In the genomic region with DNA sequence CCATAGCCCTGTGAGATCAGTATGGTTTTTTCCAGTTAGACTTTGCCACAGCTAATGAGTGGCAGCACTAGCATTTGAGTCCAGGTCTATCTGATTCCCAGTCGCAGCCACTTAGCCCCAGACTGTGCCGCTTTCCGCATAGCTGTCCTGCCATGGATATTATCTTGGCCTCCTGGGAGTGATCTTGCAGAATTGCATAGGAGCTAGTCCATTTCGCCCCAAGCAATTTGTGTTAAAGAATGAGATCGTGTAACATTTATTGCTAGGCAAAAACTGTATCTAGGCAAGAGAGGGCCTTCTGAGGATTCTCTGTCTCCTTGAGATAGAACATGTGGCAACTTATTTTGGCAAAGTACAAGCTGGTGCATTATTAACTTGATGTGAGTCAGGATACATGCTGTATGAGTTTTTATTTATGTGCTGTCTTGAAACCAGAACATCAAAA, we compare ENCODE assay signal across 22 cellular contexts.
DNase-seq lines count a peak whose midpoint lies in the region; ATAC-seq and TF ChIP-seq lines count a peak whose summit lies in the region.
"Had no signal": no experiment of that assay in that cellular context is flagged by ENCODE, and none has a peak within 500 bp of the region (broad histone marks: within the 10 kb centered on the region; RNA-seq: fewer than 3 reads in every experiment).

No MANE protein-coding gene starts in this region.

- H3K23ac ChIP-seq in neuronal stem cell (ENCODE audit: low read depth, low read length, poor library complexity) = no peak overlapping the region

- H2BK5ac ChIP-seq in neuronal stem cell (ENCODE audit: low read length) = no peak overlapping the region

- no peak for DNase-seq in HCT116 (ENCODE audit: low read depth, low spot score)
- DNase-seq in RPMI7951 (ENCODE audit: low read depth) = peak; percentile 84
- DNase-seq in epithelial cell of proximal tubule (ENCODE audit: low read depth) = peak; percentile 41
- DNase-seq in mesothelial cell of epicardium (ENCODE audit: low spot score in 2 of 2, unreplicated experiment in 2 of 2) = no peak
- DNase-seq in brain microvascular endothelial cell = no peak
- DNase-seq in neuronal stem cell (ENCODE audit: low spot score) = no peak
- no peak for DNase-seq in T-helper 2 cell treated with Interferon-gamma antibody and Interleukin-4, amounts not matched to agents 5 μg/mL and 100 μg/mL, for 36 hours (ENCODE audit: low spot score)
- DNase-seq in G401 (ENCODE audit: low spot score) = no peak
- DNase-seq: activated CD8-positive, alpha-beta memory T cell treated with anti-CD3 and anti-CD28 coated beads for 24 hours; activated naive CD4-positive, alpha-beta T cell treated with Interleukin-2 at 50 U/mL for 16 hours; activated T-cell treated with anti-CD3 and anti-CD28 coated beads, Interleukin-2, amount 50 U/mL, for 24 hours; anterior cingulate cortex; CD8-positive, alpha-beta T cell; DMS53; erythroblast; KG1; NCI-H1436 treated with DMSO at 0.1 percent for 48 hours; NCI-H526 treated with DMSO at 0.1 percent for 48 hours; stimulated activated CD4-positive, alpha-beta T cell treated with anti-CD3 and anti-CD28 coated beads, Interleukin-4, amount 100 ng/mL, for 1 hour; stimulated activated naive CD8-positive, alpha-beta T cell treated with anti-CD3 and anti-CD28 coated beads, Interleukin-15, Interleukin-2, amounts not matched to agents 100 U/mL and 50 U/mL, for 24 hours; T-cell had no signal

- POLR2A ChIA-PET in HCT116 (lab: Charles Lee) = interaction anchor here (1.0 to 1.3 kb wide), 4 partner anchors 17 to 125 kb away, joined by 3 to 5 read pairs (median 3); no protein-coding TSS in a partner anchor

- TF ChIP-seq POLR2A in HCT116 (IDR thresholded peaks at IDR 0.05; ENCODE audit: borderline replicate concordance, extremely low read depth, insufficient read depth, insufficient read length) = no peak

- no peak overlapping the region for H4K8ac ChIP-seq in neuronal stem cell (ENCODE audit: low read depth, low read length)

- H3K36me3 ChIP-seq in HCT116 (ENCODE audit: control insufficient read depth in 1 of 2, insufficient read depth in 2 of 2, low read length in 2 of 2) = peaks cover 0 to 27% of the 10 kb centered on the region in 2 experiments; a peak in 2 of 4 replicates
- H3K36me3 ChIP-seq in brain microvascular endothelial cell (replicated peaks) = no peaks in the 10 kb centered on the region
- H3K36me3 ChIP-seq in neuronal stem cell (replicated peaks in 1 of 2; ENCODE audit: control insufficient read depth in 2 of 2, insufficient read depth in 2 of 2, low read length in 2 of 2) = no peaks in the 10 kb centered on the region
- H3K36me3 ChIP-seq: HAP-1 had no signal

- H3K4me3 ChIP-seq in HCT116 (replicated peaks in 1 of 2; ENCODE audit: low read depth in 1 of 2, low read length in 2 of 2) = no peak overlapping the region
- no peak overlapping the region for H3K4me3 ChIP-seq in epithelial cell of proximal tubule (ENCODE audit: low read depth, low read length)
- no peak overlapping the region for H3K4me3 ChIP-seq in brain microvascular endothelial cell (ENCODE audit: low read depth, low read length)
- no peak overlapping the region for H3K4me3 ChIP-seq in neuronal stem cell (ENCODE audit: low read length in 2 of 2)
- H3K4me3 ChIP-seq: HAP-1 had no signal

- H3K4me2 ChIP-seq in HCT116 (ENCODE audit: low read length) (no peak overlapping the region), neuronal stem cell (ENCODE audit: insufficient read depth, low read length, poor library complexity, severe bottlenecking) (no peak overlapping the region)

- H3K9ac ChIP-seq in HCT116 (ENCODE audit: low read length) (no peak overlapping the region), neuronal stem cell (ENCODE audit: low read depth, low read length, poor library complexity) (no peak overlapping the region)

- no peak for TF ChIP-seq CTCF in HCT116 (IDR thresholded peaks at IDR 0.05 in 2 of 3, conservative IDR thresholded peaks at IDR 0.05 in 1 of 3; ENCODE audit: borderline replicate concordance in 1 of 3, insufficient read depth in 1 of 3, low read depth in 2 of 3, low read length in 2 of 3)
- no peak for TF ChIP-seq CTCF in epithelial cell of proximal tubule (conservative IDR thresholded peaks at IDR 0.05; ENCODE audit: low read depth, low read length)
- TF ChIP-seq CTCF in mesothelial cell of epicardium (IDR thresholded peaks at IDR 0.05; ENCODE audit: unreplicated experiment) = no peak
- no peak for TF ChIP-seq CTCF in brain microvascular endothelial cell (IDR thresholded peaks at IDR 0.05; ENCODE audit: low read depth, low read length, missing control alignments)

- no peak for ATAC-seq in HCT116
- ATAC-seq: CD8-positive, alpha-beta T cell; stimulated activated naive CD8-positive, alpha-beta T cell treated with anti-CD3 and anti-CD28 coated beads, Interleukin-15, Interleukin-2, amounts not matched to agents 100 U/mL and 50 U/mL, for 24 hours; T-cell had no signal

- WGBS in neuronal stem cell (ENCODE audit: extremely low coverage in 2 of 2, insufficient read length in 2 of 2, insufficient replicate concordance in 1 of 2), 2 donors = no CpG with 5 or more reads among the region's 5 CpGs

- no peak overlapping the region for H3K18ac ChIP-seq in neuronal stem cell (ENCODE audit: low read length)

- no peaks in the 10 kb centered on the region for H3K9me3 Mint-ChIP-seq in mesothelial cell of epicardium
- no peaks in the 10 kb centered on the region for H3K9me3 Mint-ChIP-seq in T-helper 2 cell treated with Interferon-gamma antibody and Interleukin-4, amounts not matched to agents 5 μg/mL and 100 μg/mL, for 36 hours
- H3K9me3 Mint-ChIP-seq: activated T-cell treated with anti-CD3 and anti-CD28 coated beads, Interleukin-2, amount 50 U/mL, for 24 hours; CD8-positive, alpha-beta T cell; T-cell had no signal

- H4K91ac ChIP-seq in neuronal stem cell (ENCODE audit: low read depth, low read length, poor library complexity) = no peak overlapping the region

- H3K36me3 Mint-ChIP-seq in mesothelial cell of epicardium = peaks cover 5% of the 10 kb centered on the region
- peaks cover 64% of the 10 kb centered on the region for H3K36me3 Mint-ChIP-seq in T-helper 2 cell treated with Interferon-gamma antibody and Interleukin-4, amounts not matched to agents 5 μg/mL and 100 μg/mL, for 36 hours (ENCODE audit: low read depth)

- RAD21 ChIA-PET in HCT116 (lab: Charles Lee; ENCODE audit: low non-redundant PET in 1 of 2, low total read pairs in 2 of 2, uncharacterized antibody in 2 of 2, unreplicated experiment in 2 of 2) = interaction anchor here in 1 of 2 experiments (1.2 kb wide), 1 partner anchor 9 kb away, joined by 3 read pairs; no protein-coding TSS in a partner anchor

- in situ Hi-C loops in brain microvascular endothelial cell (cut with HindIII; ENCODE audit: low pct_ligation_motif_present, low sequenced_read_pairs) (no loop called here), G401 (cut with HindIII; ENCODE audit: low sequenced_read_pairs) (no loop called here)

- H2AK5ac ChIP-seq in neuronal stem cell (ENCODE audit: low read depth, low read length) = no peak overlapping the region

- H3K4me1 Mint-ChIP-seq in mesothelial cell of epicardium = peaks cover 21% of the 10 kb centered on the region
- H3K4me1 Mint-ChIP-seq in T-helper 2 cell treated with Interferon-gamma antibody and Interleukin-4, amounts not matched to agents 5 μg/mL and 100 μg/mL, for 36 hours (ENCODE audit: low read depth) = no peaks in the 10 kb centered on the region
- H3K4me1 Mint-ChIP-seq: T-cell had no signal

- H3K4me3 Mint-ChIP-seq in mesothelial cell of epicardium = no peak overlapping the region
- no peak overlapping the region for H3K4me3 Mint-ChIP-seq in T-helper 2 cell treated with Interferon-gamma antibody and Interleukin-4, amounts not matched to agents 5 μg/mL and 100 μg/mL, for 36 hours
- H3K4me3 Mint-ChIP-seq: activated T-cell treated with anti-CD3 and anti-CD28 coated beads, Interleukin-2, amount 50 U/mL, for 24 hours; CD8-positive, alpha-beta T cell; T-cell had no signal

- H3K79me1 ChIP-seq in neuronal stem cell (ENCODE audit: low read depth, low read length) = no peaks in the 10 kb centered on the region

- H3K27ac ChIP-seq in HCT116 (ENCODE audit: low read depth, low read length) (peak overlapping the region; percentile 54), brain microvascular endothelial cell (no peak overlapping the region), neuronal stem cell (replicated peaks; ENCODE audit: low read length) (no peak overlapping the region)

- no peaks in the 10 kb centered on the region for H3K27me3 ChIP-seq in HCT116 (ENCODE audit: insufficient read depth, low read length)
- no peaks in the 10 kb centered on the region for H3K27me3 ChIP-seq in brain microvascular endothelial cell (replicated peaks)
- H3K27me3 ChIP-seq in neuronal stem cell (ENCODE audit: control insufficient read depth in 3 of 3, insufficient read depth in 3 of 3, low read depth in 1 of 3, low read length in 3 of 3) = no peaks in the 10 kb centered on the region

- H3K9me3 ChIP-seq in HCT116 (ENCODE audit: control insufficient read depth in 1 of 2, insufficient read depth in 1 of 2, low read depth in 1 of 2, low read length in 2 of 2) (no peaks in the 10 kb centered on the region), neuronal stem cell (replicated peaks in 1 of 2; ENCODE audit: control insufficient read depth in 2 of 2, insufficient read depth in 1 of 2, low read depth in 1 of 2, low read length in 2 of 2) (no peaks in the 10 kb centered on the region)
- H3K9me3 ChIP-seq: HAP-1 had no signal

- intact Hi-C loops in HCT116 (cut with micrococcal nuclease) = no loop called here

- no peak for TF ChIP-seq RAD21 in HCT116 (IDR thresholded peaks at IDR 0.05; ENCODE audit: low read depth)

- no peaks in the 10 kb centered on the region for H3K9me2 ChIP-seq in HCT116 (ENCODE audit: insufficient read depth)

- no peak overlapping the region for H2BK15ac ChIP-seq in neuronal stem cell (ENCODE audit: low read length)

- no peak overlapping the region for H2BK12ac ChIP-seq in neuronal stem cell (ENCODE audit: low read length)

- no peaks in the 10 kb centered on the region for H3K27me3 Mint-ChIP-seq in mesothelial cell of epicardium (ENCODE audit: low read depth)
- H3K27me3 Mint-ChIP-seq in T-helper 2 cell treated with Interferon-gamma antibody and Interleukin-4, amounts not matched to agents 5 μg/mL and 100 μg/mL, for 36 hours (ENCODE audit: low read depth) = no peaks in the 10 kb centered on the region
- H3K27me3 Mint-ChIP-seq: activated T-cell treated with anti-CD3 and anti-CD28 coated beads, Interleukin-2, amount 50 U/mL, for 24 hours; T-cell had no signal

- H2BK120ac ChIP-seq in neuronal stem cell (ENCODE audit: low read depth, low read length) = no peak overlapping the region

- CTCF ChIA-PET in HCT116 (lab: Charles Lee) = interaction anchor here (1.2 to 1.8 kb wide), 2 partner anchors 27 to 41 kb away, joined by 3 to 5 read pairs; no protein-coding TSS in a partner anchor

- H2AFZ ChIP-seq in HCT116 (ENCODE audit: low read depth, low read length, poor library complexity, severe bottlenecking) (no peak overlapping the region), neuronal stem cell (ENCODE audit: low read length) (no peak overlapping the region)

- no peak overlapping the region for H3K4ac ChIP-seq in neuronal stem cell (ENCODE audit: low read length)

- no peak overlapping the region for H3K14ac ChIP-seq in neuronal stem cell (ENCODE audit: low read length)

- H3K79me2 ChIP-seq in HCT116 (ENCODE audit: insufficient read depth, low read length) = peaks cover 66% of the 10 kb centered on the region

- no peaks in the 10 kb centered on the region for H4K20me1 ChIP-seq in HCT116 (ENCODE audit: insufficient read depth)

- peak overlapping the region; percentile 92 for H3K27ac Mint-ChIP-seq in mesothelial cell of epicardium
- H3K27ac Mint-ChIP-seq in T-helper 2 cell treated with Interferon-gamma antibody and Interleukin-4, amounts not matched to agents 5 μg/mL and 100 μg/mL, for 36 hours = no peak overlapping the region
- H3K27ac Mint-ChIP-seq: activated T-cell treated with anti-CD3 and anti-CD28 coated beads, Interleukin-2, amount 50 U/mL, for 24 hours; CD8-positive, alpha-beta T cell had no signal

- peaks cover 40 to 73% of the 10 kb centered on the region in 2 experiments for H3K4me1 ChIP-seq in HCT116 (ENCODE audit: control insufficient read depth in 1 of 2, insufficient read depth in 2 of 2, low read length in 2 of 2)
- peaks cover 0 to 5% of the 10 kb centered on the region in 2 donors for H3K4me1 ChIP-seq in neuronal stem cell (ENCODE audit: control insufficient read depth in 2 of 2, insufficient read depth in 1 of 2, low read depth in 1 of 2, low read length in 2 of 2)
- H3K4me1 ChIP-seq: HAP-1 had no signal

- BruUV-seq in HCT116 (replicated peaks; lab: Mats Ljungman, UMichigan) = no TSS peak

Comparison
In these comparisons a context has a peak if more than half of its experiments do, and no peak if none do; other contexts are left out.
1. DNase-seq: peak in RPMI7951 (single experiment) and epithelial cell of proximal tubule (single experiment); none in HCT116 (single experiment), mesothelial cell of epicardium (0 of 2), brain microvascular endothelial cell (single experiment), neuronal stem cell (single experiment), T-helper 2 cell treated with Interferon-gamma antibody and Interleukin-4, amounts not matched to agents 5 μg/mL and 100 μg/mL, for 36 hours (single experiment) and G401 (single experiment).